In genomic region chr4:74438661-74439060, GRCh38 we compare ENCODE assay signal across 29 cellular contexts. TPM values are rescaled to one million over a fixed set of nuclear protein-coding genes. Genes with fewer than 3 reads are reported as not detected.
DNase-seq lines count a peak whose midpoint lies in the region; ATAC-seq, FAIRE-seq and TF ChIP-seq lines count a peak whose summit lies in the region.
"Had no signal": no experiment of that assay in that cellular context is flagged by ENCODE, and none has a peak within 500 bp of the region (broad histone marks: within the 10 kb centered on the region; RNA-seq: fewer than 3 reads in every experiment).

No MANE protein-coding gene starts in this region.

- peak overlapping the region; percentile 95; the same call in 1 of the 2 replicates for H3K27ac ChIP-seq in RWPE1
- no peak overlapping the region for H3K27ac ChIP-seq in K562 (ENCODE audit: extremely low read depth, low read depth, low read length)
- H3K27ac ChIP-seq in epithelial cell of prostate: peak overlapping the region; percentile 99
- peak overlapping the region; percentile 6 for H3K27ac ChIP-seq in keratinocyte (ENCODE audit: control insufficient read depth, insufficient read depth, low read length)
- H3K27ac ChIP-seq: 22Rv1; A549; BLaER1 treated with 17β-estradiol and CSF1 and Interleukin-3, amounts not matched to agents 10 nM and 100 nM; C4-2B had no signal

- no peak overlapping the region for H3K4me3 ChIP-seq in K562
- H3K4me3 ChIP-seq in keratinocyte (ENCODE audit: control insufficient read depth in 2 of 3, extremely low read depth in 1 of 3, insufficient read depth in 2 of 3, low read depth in 1 of 3, low read length in 3 of 3): peak overlapping the region in 2 of 3 experiments; percentile 21 to 47
- H3K4me3 ChIP-seq: A549; BLaER1 treated with 17β-estradiol and CSF1 and Interleukin-3, amounts not matched to agents 10 nM and 100 nM; GM12878 had no signal

- H3K79me2 ChIP-seq in K562 (ENCODE audit: control insufficient read depth, insufficient read depth, low read length): no peaks in the 10 kb centered on the region
- no peaks in the 10 kb centered on the region for H3K79me2 ChIP-seq in keratinocyte (ENCODE audit: control insufficient read depth, insufficient read depth, low read length)

- ATAC-seq in K562 (no peak), GM18909 (IDR thresholded peaks at IDR 0.05; ENCODE audit: poor library complexity, unreplicated experiment) (no peak)
- ATAC-seq: A549; CD8-positive, alpha-beta T cell; GM12878 had no signal

- H3K9ac ChIP-seq in K562 (ENCODE audit: insufficient read depth in 1 of 2, low read depth in 2 of 2, low read length in 2 of 2) (no peak overlapping the region), keratinocyte (ENCODE audit: control insufficient read depth, extremely low read depth, insufficient read depth, low read length) (peak overlapping the region; percentile 59)
- H3K9ac ChIP-seq: BLaER1 treated with 17β-estradiol and CSF1 and Interleukin-3, amounts not matched to agents 10 nM and 100 nM had no signal

- intact Hi-C loops in K562 (cut with micrococcal nuclease): no loop called here

- BruUV-seq in K562 (replicated peaks; lab: Mats Ljungman, UMichigan): no TSS peak

- DNase-seq in RWPE1 (ENCODE audit: low spot score): no peak
- no peak for DNase-seq in K562 (ENCODE audit: extremely low read depth in 1 of 4, low spot score in 3 of 4)
- no peak for DNase-seq in epithelial cell of prostate (ENCODE audit: low read depth, low spot score)
- DNase-seq in keratinocyte (ENCODE audit: low read depth, low spot score): no peak
- no peak for DNase-seq in DMS114 treated with DMSO at 0.1 percent for 48 hours (lab: John Stamatoyannopoulos, UW; ENCODE audit: unreplicated experiment)
- no peak for DNase-seq in hepatic stellate cell (ENCODE audit: low spot score)
- DNase-seq: AML-193; Caco-2; Calu3; CD4-positive, alpha-beta T cell; CD8-positive, alpha-beta T cell; DMS153; DMS53; DMS79; DND-41; EL; GDM1 had no signal

- no peaks in the 10 kb centered on the region for H3K9me1 ChIP-seq in K562 (ENCODE audit: control insufficient read depth, insufficient read depth, low read length)
- no peaks in the 10 kb centered on the region for H3K9me1 ChIP-seq in keratinocyte (ENCODE audit: control insufficient read depth, extremely low read depth, insufficient read depth, low read length)

- dilution Hi-C loops in keratinocyte (cut with MboI; ENCODE audit: extremely low pct_ligation_motif_present, low sequenced_read_pairs): no loop called here

- H3K9me3 ChIP-seq in K562 (replicated peaks; ENCODE audit: control insufficient read depth, insufficient read depth, low read depth, low read length) (no peaks in the 10 kb centered on the region), keratinocyte (ENCODE audit: control insufficient read depth, low read depth, low read length) (no peaks in the 10 kb centered on the region)
- H3K9me3 ChIP-seq: A549, Caco-2 had no signal

- CTCF ChIA-PET in RWPE1 (lab: Yijun Ruan, JAX) (interaction anchor here (0.6 kb wide), 1 partner anchor 1285 kb away, joined by 3 read pairs; no protein-coding TSS in a partner anchor), K562 (lab: Yijun Ruan, JAX; ENCODE audit: low intra/inter-chr PET ratio) (no interaction called here)

- no peak for TF ChIP-seq CTCF in RWPE1 (conservative IDR thresholded peaks at IDR 0.05; ENCODE audit: low read depth)
- TF ChIP-seq CTCF in K562 (IDR thresholded peaks at IDR 0.05 in 2 of 3, conservative IDR thresholded peaks at IDR 0.05 in 1 of 3; ENCODE audit: insufficient read depth in 2 of 3, low read depth in 1 of 3, low read length in 3 of 3): no peak
- TF ChIP-seq CTCF in keratinocyte (optimal IDR thresholded peaks at IDR 0.05 in 1 of 3, IDR thresholded peaks at IDR 0.05 in 1 of 3, conservative IDR thresholded peaks at IDR 0.05 in 1 of 3; ENCODE audit: extremely low read depth in 1 of 3, insufficient read depth in 2 of 3, low read length in 3 of 3): no peak

- POLR2A ChIA-PET in RWPE1 (lab: Yijun Ruan, JAX; ENCODE audit: low non-redundant PET): no interaction called here
- POLR2A ChIA-PET in K562 (lab: Yijun Ruan, JAX): no interaction called here

- H3K27me3 ChIP-seq in K562 (ENCODE audit: control insufficient read depth in 2 of 2, insufficient read depth in 2 of 2, low read length in 2 of 2): no peaks in the 10 kb centered on the region
- H3K27me3 ChIP-seq in keratinocyte (ENCODE audit: control insufficient read depth, extremely low read depth, insufficient read depth, low read length): no peaks in the 10 kb centered on the region
- H3K27me3 ChIP-seq: BLaER1 treated with 17β-estradiol and CSF1 and Interleukin-3, amounts not matched to agents 10 nM and 100 nM had no signal

- 83% methylated on average over 1 of the region's 1 CpG for WGBS in K562 (ENCODE audit: insufficient coverage, low coverage, missing lambda C conversion rate)

- FAIRE-seq in K562 (lab: Jason Lieb, UNC) (no peak), keratinocyte (lab: Jason Lieb, UNC) (peak; percentile 58)
- FAIRE-seq: A549, D721Med, GM12878, GM12892, GM18507, GM19239 had no signal

- H3K4me1 ChIP-seq in K562 (replicated peaks in 1 of 2; ENCODE audit: control insufficient read depth in 2 of 2, insufficient read depth in 2 of 2, low read length in 2 of 2) (peaks cover 0 to 14% of the 10 kb centered on the region in 2 experiments; a peak in 2 of 5 replicates), keratinocyte (ENCODE audit: control insufficient read depth, extremely low read depth, insufficient read depth, low read length) (peaks cover 31% of the 10 kb centered on the region)
- H3K4me1 ChIP-seq: A549; BLaER1 treated with 17β-estradiol and CSF1 and Interleukin-3, amounts not matched to agents 10 nM and 100 nM; Caco-2 had no signal

- peak overlapping the region; percentile 12; the same call in 1 of the 2 replicates for H2AFZ ChIP-seq in K562 (ENCODE audit: low read depth, low read length)
- H2AFZ ChIP-seq in keratinocyte (ENCODE audit: control insufficient read depth, low read length): no peak overlapping the region

- no peaks in the 10 kb centered on the region for H3K36me3 ChIP-seq in K562 (ENCODE audit: control insufficient read depth, insufficient read depth, low read length)
- no peaks in the 10 kb centered on the region for H3K36me3 ChIP-seq in keratinocyte (ENCODE audit: control insufficient read depth in 2 of 2, extremely low read depth in 1 of 2, insufficient read depth in 2 of 2, low read length in 2 of 2)
- H3K36me3 ChIP-seq: BLaER1 treated with 17β-estradiol and CSF1 and Interleukin-3, amounts not matched to agents 10 nM and 100 nM had no signal

- TF ChIP-seq RAD21 in K562 (CRISPR knock-in tag; conservative IDR thresholded peaks at IDR 0.05 in 1 of 2, IDR thresholded peaks at IDR 0.05 in 1 of 2): no peak

- TF ChIP-seq EP300 in K562 (IDR thresholded peaks at IDR 0.05; ENCODE audit: low read length): no peak

- in situ Hi-C loops in K562 (cut with MboI): no loop called here

- no peak for TF ChIP-seq POLR2A in K562 (conservative IDR thresholded peaks at IDR 0.05)

- no peak overlapping the region for H3K4me2 ChIP-seq in K562 (ENCODE audit: insufficient read depth, low read length)
- H3K4me2 ChIP-seq in keratinocyte (ENCODE audit: control insufficient read depth, extremely low read depth, insufficient read depth, low read depth, low read length): peak overlapping the region; percentile 0
- H3K4me2 ChIP-seq: A549; BLaER1 treated with 17β-estradiol and CSF1 and Interleukin-3, amounts not matched to agents 10 nM and 100 nM had no signal

- H4K20me1 ChIP-seq in K562 (replicated peaks; ENCODE audit: control insufficient read depth, insufficient read depth, low read length) (no peaks in the 10 kb centered on the region), keratinocyte (ENCODE audit: control insufficient read depth, extremely low read depth, insufficient read depth, low read length) (no peaks in the 10 kb centered on the region)
- H4K20me1 ChIP-seq: BLaER1 treated with 17β-estradiol and CSF1 and Interleukin-3, amounts not matched to agents 10 nM and 100 nM had no signal

RNA-seq across cellular contexts. Expression of gene AREG, which starts 6.3 kb away (rescaled TPM):
- 10.7 and 18.3 TPM in 2 replicates for total RNA-seq in K562 (2011; cell fraction: chromatin; rRNA removed; ENCODE audit: low replicate concordance)
- total RNA-seq in K562 (2011; cell fraction: nucleolus; rRNA removed): 16.6 and 18.3 TPM in 2 replicates
- 17.7 and 18.4 TPM in 2 replicates for total RNA-seq in K562 (2011; cell fraction: nucleoplasm; rRNA removed)
- total RNA-seq in K562 (2014; rRNA removed) (4.5 and 5.8 TPM in 2 replicates), K562 (2014; rRNA removed; fragmentation: Illumina TruSeq; extraction: Trizol) (5.7 and 6.7 TPM in 2 replicates), K562 (2015; rRNA removed; fragmentation: Illumina TruSeq; extraction: Trizol) (2.8 and 3.5 TPM in 2 replicates), K562 (2021) (5.4 and 5.6 TPM in 2 replicates)
- polyA plus RNA-seq in K562 (2011; rRNA removed) (7.3 and 8.5 TPM in 2 replicates), K562 (2014; fragmentation: Illumina TruSeq; extraction: Trizol) (6.5 and 7.7 TPM in 2 replicates), K562 (2014; fragmentation: Nextera tagmentation; extraction: Ambion mirVana) (1 to 10 TPM; 1.4 to 2.4 TPM), K562 (2014; rRNA removed) (3.8 and 5.5 TPM in 2 replicates), keratinocyte (789 to 1,566 TPM (median 1,110 TPM) in 3 replicates)
- polyA plus RNA-seq in K562 (2011; cell fraction: cytosol; rRNA removed): 6.3 and 6.9 TPM in 2 replicates
- polyA plus RNA-seq in K562 (2011; cell fraction: nucleus; rRNA removed): 5.3 and 7.3 TPM in 2 replicates
- polyA plus RNA-seq in K562 (2012): 5.1 and 9.9 TPM in 2 replicates
- polyA minus RNA-seq in K562 (2011; rRNA and poly(A)+ RNA removed): 3.9 and 7.5 TPM in 2 replicates
- 3.4 and 3.9 TPM in 2 replicates for polyA minus RNA-seq in K562 (2011; cell fraction: cytosol; rRNA and poly(A)+ RNA removed)
- 6.2 and 10.2 TPM in 2 replicates for polyA minus RNA-seq in K562 (2011; cell fraction: nucleus; rRNA and poly(A)+ RNA removed)
- polyA plus RNA-seq in keratinocyte (2011; ENCODE audit: low read depth): 1,014 TPM
- 1,009 and 1,335 TPM in 2 replicates for polyA plus RNA-seq in keratinocyte (2011; cell fraction: cytosol; rRNA removed)
- 1,924 and 2,206 TPM in 2 replicates for polyA plus RNA-seq in keratinocyte (2011; cell fraction: nucleus; rRNA removed)
- polyA plus RNA-seq in keratinocyte (2012; ENCODE audit: low replicate concordance): 940 and 1,075 TPM in 2 replicates
- polyA minus RNA-seq in keratinocyte: 250 to 495 TPM (median 271 TPM) in 3 replicates
- 555 TPM for polyA minus RNA-seq in keratinocyte (2011; cell fraction: cytosol; rRNA and poly(A)+ RNA removed)
- 568 and 706 TPM in 2 replicates for polyA minus RNA-seq in keratinocyte (2011; cell fraction: nucleus; rRNA and poly(A)+ RNA removed)
- total RNA-seq: A172, G401, GM12878 had no signal

Comparison
In these comparisons a context has a peak if more than half of its experiments do, and no peak if none do; other contexts are left out.
1. RNA of gene AREG, which starts 6.3 kb away (polyA plus RNA-seq): 789 to 2,206 TPM in keratinocyte; 1.4 to 9.9 TPM in K562; every median in the first group is over 10 times any median in the second.